Comparison of ENCODE assay signal across 8 cellular contexts in the genomic region with DNA sequence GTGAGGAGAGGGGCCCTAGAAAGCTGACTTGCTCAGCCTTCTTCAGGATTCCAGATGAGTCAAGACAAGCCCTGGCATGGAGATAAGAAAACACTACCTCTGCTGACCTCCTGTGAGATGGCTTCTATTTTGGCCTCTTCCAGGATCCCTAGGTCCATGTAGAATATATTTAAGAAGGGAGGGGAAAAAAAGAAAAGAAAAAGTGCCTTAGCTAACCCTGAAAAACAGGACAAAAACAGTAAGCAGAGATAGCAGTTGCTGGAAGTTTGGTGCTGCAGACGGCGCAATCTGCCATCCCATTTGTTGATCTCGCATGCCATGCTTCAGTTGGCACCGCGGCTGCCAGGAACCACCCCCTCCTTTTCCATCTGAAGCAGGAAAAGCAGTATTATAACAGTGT.
DNase-seq lines count a peak whose midpoint lies in the region; ATAC-seq and TF ChIP-seq lines count a peak whose summit lies in the region.
"Had no signal": no experiment of that assay in that cellular context is flagged by ENCODE, and none has a peak within 500 bp of the region (broad histone marks: within the 10 kb centered on the region; RNA-seq: fewer than 3 reads in every experiment).

No MANE protein-coding gene starts in this region.

- no peak for TF ChIP-seq CTCF in OCI-LY7 (conservative IDR thresholded peaks at IDR 0.05; ENCODE audit: low read length)
- TF ChIP-seq CTCF in epithelial cell of proximal tubule (conservative IDR thresholded peaks at IDR 0.05; ENCODE audit: low read depth, low read length), result peak; percentile 6

- no peaks in the 10 kb centered on the region for H3K36me3 ChIP-seq in OCI-LY7 (ENCODE audit: insufficient read depth, low read length)

- no peaks in the 10 kb centered on the region for H4K20me1 ChIP-seq in OCI-LY7 (ENCODE audit: insufficient read depth, low read length)

- no peaks in the 10 kb centered on the region for H3K9me3 ChIP-seq in OCI-LY7 (ENCODE audit: low read length)

- H3K4me2 ChIP-seq in OCI-LY7 (ENCODE audit: low read length), result no peak overlapping the region

- CTCF ChIA-PET in OCI-LY7 (lab: Charles Lee; ENCODE audit: unreplicated experiment), result no interaction called here

- 0 out of 2 replicates have a peak overlapping the region, but pooled peaks have one; percentile 21 for H2AFZ ChIP-seq in OCI-LY7 (ENCODE audit: low read length)

- POLR2A ChIA-PET in OCI-LY7 (lab: Charles Lee), result interaction anchor here (0.6 to 0.7 kb wide), 5 partner anchors 8 to 85 kb away, joined by 3 to 4 read pairs (median 3); no protein-coding TSS in a partner anchor

- H3K9me2 ChIP-seq in OCI-LY7 (ENCODE audit: insufficient read depth, low read length), result no peaks in the 10 kb centered on the region

- BruUV-seq in OCI-LY7 (replicated peaks; lab: Mats Ljungman, UMichigan), result no TSS peak

- no peak for ATAC-seq in HG03095 (IDR thresholded peaks at IDR 0.05; ENCODE audit: unreplicated experiment)

- peaks cover 11% of the 10 kb centered on the region for H3K4me1 ChIP-seq in OCI-LY7 (ENCODE audit: insufficient read depth, low read length, poor library complexity, severe bottlenecking)

- DNase-seq in OCI-LY7 (ENCODE audit: low spot score) (no peak), epithelial cell of proximal tubule (ENCODE audit: low read depth) (no peak), mucosa of gallbladder (ENCODE audit: low spot score) (peak; percentile 42), ureter (ENCODE audit: low spot score) (peak; percentile 68), NCI-H2227 treated with DMSO at 0.1 percent for 48 hours (lab: John Stamatoyannopoulos, UW) (no peak), OCI-M1 (lab: John Stamatoyannopoulos, UW) (no peak)
- DNase-seq: NCI-H345 had no signal

- intact Hi-C loops in OCI-LY7 (cut with micrococcal nuclease; ENCODE audit: unreplicated experiment), result no loop called here

- no peaks in the 10 kb centered on the region for H3K79me2 ChIP-seq in OCI-LY7 (ENCODE audit: insufficient read depth, low read depth, low read length)

- H3K27ac ChIP-seq in OCI-LY7 (ENCODE audit: low read depth, low read length, poor library complexity, severe bottlenecking), result no peak overlapping the region

- H3K4me3 ChIP-seq in OCI-LY7 (ENCODE audit: low read depth, low read length, poor library complexity, severe bottlenecking) (no peak overlapping the region), epithelial cell of proximal tubule (ENCODE audit: low read depth, low read length) (peak overlapping the region; percentile 32)

Comparison
In these comparisons a context has a peak if more than half of its experiments do, and no peak if none do; other contexts are left out.
1. DNase-seq: peak in mucosa of gallbladder (single experiment) and ureter (single experiment); none in OCI-LY7 (single experiment), epithelial cell of proximal tubule (single experiment), NCI-H2227 treated with DMSO at 0.1 percent for 48 hours (single experiment) and OCI-M1 (single experiment).